9 cellular contexts compared by ENCODE assay signal in the genomic region with DNA sequence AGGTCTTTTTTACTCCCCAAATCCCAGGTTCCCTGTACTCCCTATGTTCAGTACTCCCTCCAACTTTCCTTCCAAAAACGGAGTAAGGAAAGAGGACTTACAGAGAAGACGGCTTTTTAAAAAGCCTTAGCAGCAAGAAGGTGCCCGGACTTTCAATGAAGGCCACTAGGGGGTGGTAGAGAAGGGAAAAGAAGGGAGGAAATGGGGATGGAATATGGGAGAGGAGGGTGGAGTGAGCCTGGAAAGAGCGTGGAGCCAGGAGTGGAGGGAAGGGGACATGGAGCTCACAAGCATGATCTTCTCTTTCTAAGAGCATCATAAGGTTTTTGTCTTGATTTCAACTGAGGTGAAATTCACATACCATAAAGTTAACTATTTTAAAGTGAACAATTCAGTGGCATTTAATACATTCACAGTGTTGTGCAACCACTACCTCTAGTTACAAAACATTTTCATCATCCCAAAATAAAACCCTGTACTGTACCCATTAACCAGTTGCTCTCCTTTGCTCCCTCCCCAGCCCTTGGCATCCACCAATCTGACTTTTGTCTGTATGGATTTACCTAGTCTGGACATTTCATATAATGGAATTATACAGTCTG.
DNase-seq lines count a peak whose midpoint lies in the region; ATAC-seq and TF ChIP-seq lines count a peak whose summit lies in the region.
"Had no signal": no experiment of that assay in that cellular context is flagged by ENCODE, and none has a peak within 500 bp of the region (broad histone marks: within the 10 kb centered on the region; RNA-seq: fewer than 3 reads in every experiment).

No MANE protein-coding gene starts in this region.

- no peak for DNase-seq in CD14-positive monocyte (ENCODE audit: low spot score)
- DNase-seq in NCI-H748 treated with DMSO at 0.1 percent for 48 hours (lab: John Stamatoyannopoulos, UW), result peak; percentile 17
- DNase-seq in left lung, result peak in 1 of 2 donors; percentile 40
- no peak for DNase-seq in vagina (ENCODE audit: extremely low spot score in 2 of 2)

- H3K9me3 ChIP-seq in left lung (no peaks in the 10 kb centered on the region), vagina (no peaks in the 10 kb centered on the region)

- H3K27me3 Mint-ChIP-seq in CD14-positive monocyte (ENCODE audit: low read depth in 3 of 3) (no peaks in the 10 kb centered on the region), brain (peaks cover 6% of the 10 kb centered on the region)

- H3K36me3 Mint-ChIP-seq in CD14-positive monocyte (no peaks in the 10 kb centered on the region), brain (no peaks in the 10 kb centered on the region)
- H3K36me3 Mint-ChIP-seq: T-cell had no signal

- H3K9me3 Mint-ChIP-seq in CD14-positive monocyte (peaks cover 0 to 1% (median 0%) of the 10 kb centered on the region in 7 donors), brain (peaks cover 0 to 10% (median 3%) of the 10 kb centered on the region in 5 experiments)
- H3K9me3 Mint-ChIP-seq: T-cell had no signal

- TF ChIP-seq CTCF in CD14-positive monocyte (IDR thresholded peaks at IDR 0.05) (peak; percentile 88), GM12872 (IDR thresholded peaks at IDR 0.05; ENCODE audit: insufficient read depth, low read depth, low read length) (peak; percentile 79), brain (conservative IDR thresholded peaks at IDR 0.05) (peak; percentile 57 to 59), left lung (IDR thresholded peaks at IDR 0.05) (peak; percentile 62 to 76), vagina (IDR thresholded peaks at IDR 0.05) (peak in 2 of 3 experiments; percentile 34 to 61)

- H3K27ac Mint-ChIP-seq in CD14-positive monocyte (no peak overlapping the region), brain (no peak overlapping the region)
- H3K27ac Mint-ChIP-seq: T-cell had no signal

- H3K27me3 ChIP-seq in left lung (no peaks in the 10 kb centered on the region), vagina (no peaks in the 10 kb centered on the region)

- H3K4me3 Mint-ChIP-seq in CD14-positive monocyte (no peak overlapping the region), brain (no peak overlapping the region)
- H3K4me3 Mint-ChIP-seq: T-cell had no signal

- peak; percentile 97 for ATAC-seq in left lung
- ATAC-seq in GM19351 (IDR thresholded peaks at IDR 0.05; ENCODE audit: unreplicated experiment), result no peak
- no peak for ATAC-seq in HG03378 (IDR thresholded peaks at IDR 0.05; ENCODE audit: unreplicated experiment)
- ATAC-seq: T-cell had no signal

- H3K4me3 ChIP-seq in left lung (no peak overlapping the region), vagina (no peak overlapping the region)

- H3K4me1 Mint-ChIP-seq in CD14-positive monocyte, result peaks cover 10% of the 10 kb centered on the region
- H3K4me1 Mint-ChIP-seq in brain, result no peaks in the 10 kb centered on the region
- H3K4me1 Mint-ChIP-seq: T-cell had no signal

- no peak for TF ChIP-seq POLR2A in vagina (IDR thresholded peaks at IDR 0.05)

- intact Hi-C loops in CD14-positive monocyte (cut with micrococcal nuclease), result loop anchor here (10.0 kb wide), 2 partner anchors 205 to 215 kb away; no protein-coding TSS in a partner anchor
- intact Hi-C loops in left lung (cut with DNase I), result loop anchor here in 1 of 2 donors (10.0 kb wide), 1 partner anchor 205 kb away; no protein-coding TSS in a partner anchor
- intact Hi-C loops in vagina (cut with DNase I), result loop anchor here (5.0 to 10.0 kb wide), 2 partner anchors 205 to 1523 kb away; no protein-coding TSS in a partner anchor

- H3K4me1 ChIP-seq in left lung, result no peaks in the 10 kb centered on the region
- H3K4me1 ChIP-seq in vagina, result no peaks in the 10 kb centered on the region

- H3K27ac ChIP-seq in left lung, result no peak overlapping the region
- no peak overlapping the region for H3K27ac ChIP-seq in vagina

- no peaks in the 10 kb centered on the region for H3K36me3 ChIP-seq in left lung
- H3K36me3 ChIP-seq in vagina, result no peaks in the 10 kb centered on the region
